In the genomic region with DNA sequence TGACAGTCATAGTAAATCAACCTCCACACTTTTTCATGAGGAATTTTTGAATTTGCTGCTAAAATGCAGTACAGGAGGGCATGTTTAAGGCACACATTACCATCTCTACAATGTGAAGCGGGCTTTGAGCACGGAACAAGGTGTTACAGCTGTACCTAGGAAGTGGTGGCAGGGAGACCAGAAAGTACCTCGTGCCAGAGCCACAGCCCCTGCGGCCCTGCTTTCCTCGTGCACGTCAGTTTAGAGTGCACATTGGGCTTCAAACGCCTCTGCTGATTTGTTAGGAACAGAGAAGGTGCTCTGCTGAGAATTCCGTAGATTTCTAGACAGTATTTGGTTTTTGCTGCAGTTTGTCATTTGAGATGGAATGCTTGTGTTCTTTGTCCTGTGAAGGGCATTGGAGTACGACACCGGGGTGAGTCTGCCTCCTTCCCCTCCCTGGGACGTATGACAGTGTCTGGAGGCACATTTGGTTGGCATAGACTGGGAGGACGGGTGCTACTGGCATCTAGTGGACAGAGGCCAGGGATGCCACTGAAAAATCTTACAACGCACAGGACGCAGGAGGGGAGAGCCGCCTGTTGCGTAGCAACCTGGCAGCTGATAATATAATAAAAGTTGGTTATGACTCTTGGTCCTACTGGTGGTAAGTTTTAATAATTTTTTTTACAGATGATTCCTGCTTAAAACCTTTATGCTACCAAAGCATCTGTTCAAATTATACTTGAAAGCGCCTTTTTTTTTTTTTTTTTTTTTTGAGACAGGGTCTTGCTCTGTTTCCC, we compare ENCODE assay signal across 8 cellular contexts. TPM values are rescaled to one million over a fixed set of nuclear protein-coding genes. Genes with fewer than 3 reads are reported as not detected.
DNase-seq lines count a peak whose midpoint lies in the region; ATAC-seq and TF ChIP-seq lines count a peak whose summit lies in the region.

No MANE protein-coding gene starts in this region.

- H3K36me3 Mint-ChIP-seq in CD8-positive, alpha-beta T cell: peaks cover 3% of the 10 kb centered on the region

- peak overlapping the region; percentile 21 for H3K27ac Mint-ChIP-seq in CD8-positive, alpha-beta T cell

- DNase-seq in CD8-positive, alpha-beta T cell: peak in 1 of 7 experiments; percentile 21
- DNase-seq in HUDEP-2 (lab: John Stamatoyannopoulos, UW; ENCODE audit: unreplicated experiment in 76 of 76) (peak in 43 of 76 experiments; percentile 3 to 63 (median 32)), globus pallidus (ENCODE audit: low spot score) (peak; percentile 79), HuH-7 (ENCODE audit: low spot score) (no peak)

- peak; percentile 64 for ATAC-seq in CD8-positive, alpha-beta T cell
- ATAC-seq in GM21360 (IDR thresholded peaks at IDR 0.05; ENCODE audit: unreplicated experiment): no peak
- no peak for ATAC-seq in GM21786 (IDR thresholded peaks at IDR 0.05; ENCODE audit: unreplicated experiment)

- H3K4me3 ChIP-seq in CD8-positive, alpha-beta T cell (ENCODE audit: low read depth, low read length): no peak overlapping the region
- no peak overlapping the region for H3K4me3 ChIP-seq in rectal smooth muscle tissue (ENCODE audit: low read length)

- no peaks in the 10 kb centered on the region for H3K27me3 Mint-ChIP-seq in CD8-positive, alpha-beta T cell (ENCODE audit: low read depth)

- H3K4me3 Mint-ChIP-seq in CD8-positive, alpha-beta T cell: no peak overlapping the region

- POLR2A ChIA-PET in CD8-positive, alpha-beta T cell (lab: Charles Lee): interaction anchor here (0.6 to 2.0 kb wide), 3 partner anchors 9 to 231 kb away, joined by 3 to 8 read pairs (median 3); a partner anchor contains a TSS

- TF ChIP-seq CTCF in CD8-positive, alpha-beta T cell (IDR thresholded peaks at IDR 0.05): no peak
- peak; percentile 94 for TF ChIP-seq CTCF in VCaP (conservative IDR thresholded peaks at IDR 0.05)

- H3K27ac ChIP-seq in CD8-positive, alpha-beta T cell (ENCODE audit: low read depth, low read length): no peak overlapping the region
- H3K27ac ChIP-seq in VCaP (peak overlapping the region; percentile 68), rectal smooth muscle tissue (ENCODE audit: low read depth, low read length) (peak overlapping the region; percentile 65)

- no peak overlapping the region for H3K9ac ChIP-seq in rectal smooth muscle tissue (ENCODE audit: low read length)

- H3K9me3 ChIP-seq in CD8-positive, alpha-beta T cell (ENCODE audit: low read length): no peaks in the 10 kb centered on the region

- CTCF ChIA-PET in CD8-positive, alpha-beta T cell (lab: Charles Lee): no interaction called here

- intact Hi-C loops in CD8-positive, alpha-beta T cell (cut with DNase I, micrococcal nuclease): no loop called here

- H3K4me1 ChIP-seq in CD8-positive, alpha-beta T cell (ENCODE audit: insufficient read depth, low read length): peaks cover 41% of the 10 kb centered on the region
- H3K4me1 ChIP-seq in rectal smooth muscle tissue (ENCODE audit: control insufficient read depth, insufficient read depth, low read length): peaks cover 34% of the 10 kb centered on the region

- H3K36me3 ChIP-seq in CD8-positive, alpha-beta T cell (ENCODE audit: insufficient read depth, low read length): no peaks in the 10 kb centered on the region
- H3K36me3 ChIP-seq in rectal smooth muscle tissue (ENCODE audit: control insufficient read depth, insufficient read depth, low read length): no peaks in the 10 kb centered on the region

- H3K27me3 ChIP-seq in CD8-positive, alpha-beta T cell (ENCODE audit: insufficient read depth, low read length): no peaks in the 10 kb centered on the region
- no peaks in the 10 kb centered on the region for H3K27me3 ChIP-seq in rectal smooth muscle tissue (ENCODE audit: control insufficient read depth, insufficient read depth, low read length)

- peaks cover 64% of the 10 kb centered on the region for H3K4me1 Mint-ChIP-seq in CD8-positive, alpha-beta T cell (ENCODE audit: low read depth)

- no peaks in the 10 kb centered on the region for H3K9me3 Mint-ChIP-seq in CD8-positive, alpha-beta T cell

RNA-seq across cellular contexts. Expression of a gene that starts 9.1 kb away (rescaled TPM):
- total RNA-seq in CD8-positive, alpha-beta T cell: 10 to 100 TPM; 36.1 to 37.7 TPM
